ENCODE assay signal across 16 cellular contexts in the genomic region with DNA sequence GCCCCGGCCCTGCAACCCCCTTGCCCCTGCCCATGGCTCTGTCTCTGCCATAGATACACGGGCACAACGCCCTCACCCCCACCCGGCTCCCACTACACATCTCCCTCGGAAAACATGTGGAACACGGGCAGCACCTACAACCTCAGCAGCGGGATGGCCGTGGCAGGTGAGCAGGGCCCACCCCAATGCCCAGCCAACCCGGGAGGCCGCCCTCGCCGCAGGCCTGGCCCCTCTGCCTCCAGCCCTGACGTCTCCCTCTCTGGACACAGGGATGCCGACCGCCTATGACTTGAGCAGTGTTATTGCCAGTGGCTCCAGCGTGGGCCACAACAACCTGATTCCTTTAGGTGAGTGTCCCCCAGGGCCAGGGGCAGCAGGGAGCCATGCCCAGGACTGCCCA.
"Had no signal": no experiment of that assay in that cellular context is flagged by ENCODE, and none has a peak within 500 bp of the region (broad histone marks: within the 10 kb centered on the region; RNA-seq: fewer than 3 reads in every experiment).

No MANE protein-coding gene starts in this region.

- H3K4me3 ChIP-seq: hepatocyte, neural progenitor cell, pancreas, transverse colon, vagina had no signal

- H3K4me3 Mint-ChIP-seq: activated B cell treated with CpG ODN at 0.5 μM for 24 hours; activated naive CD4-positive, alpha-beta T cell treated with anti-CD3 and anti-CD28 coated beads for 36 hours; neural progenitor cell had no signal

- H3K27ac ChIP-seq: hepatocyte, neural progenitor cell, pancreas, transverse colon, vagina had no signal

- H3K4me1 ChIP-seq: neural progenitor cell, transverse colon had no signal

- H2AFZ ChIP-seq: hepatocyte, neural progenitor cell had no signal

- ATAC-seq: left lobe of liver had no signal

- H3K9ac ChIP-seq: neural progenitor cell had no signal

- H3K27me3 ChIP-seq: hepatocyte, neural progenitor cell, pancreas, transverse colon, vagina had no signal

- H3K27ac Mint-ChIP-seq: activated B cell treated with CpG ODN at 0.5 μM for 24 hours; activated naive CD4-positive, alpha-beta T cell treated with anti-CD3 and anti-CD28 coated beads for 36 hours; neural progenitor cell had no signal

- H3K9me3 ChIP-seq: pancreas, transverse colon, vagina had no signal

- H3K4me2 ChIP-seq: hepatocyte, neural progenitor cell had no signal

- H3K27me3 Mint-ChIP-seq: activated B cell treated with CpG ODN at 0.5 μM for 24 hours had no signal

- DNase-seq: activated B cell treated with CpG ODN at 0.5 μM for 24 hours; activated CD4-positive, alpha-beta T cell treated with anti-CD3 and anti-CD28 coated beads, Interleukin-2, amount 50 U/mL, for 1 hour; activated naive CD4-positive, alpha-beta T cell treated with anti-CD3 and anti-CD28 coated beads for 36 hours; activated T-cell treated with anti-CD3 and anti-CD28 coated beads for 4 hours; islet precursor cell; stimulated activated CD4-positive, alpha-beta T cell treated with anti-CD3 and anti-CD28 coated beads, Interleukin-2, amount 100 ng/mL, for 48 hours; stimulated activated naive CD4-positive, alpha-beta T cell; T-helper 2 cell; transverse colon had no signal

- H3K79me2 ChIP-seq: hepatocyte had no signal

- FAIRE-seq: astrocyte, bronchial epithelial cell, pancreas had no signal

- H3K9me3 Mint-ChIP-seq: activated B cell treated with CpG ODN at 0.5 μM for 24 hours; activated naive CD4-positive, alpha-beta T cell treated with anti-CD3 and anti-CD28 coated beads for 36 hours; neural progenitor cell had no signal

- H3K36me3 ChIP-seq: neural progenitor cell had no signal

- H3K4me1 Mint-ChIP-seq: activated B cell treated with CpG ODN at 0.5 μM for 24 hours, neural progenitor cell had no signal
